1 cellular context compared by ENCODE assay signal in the genomic region with DNA sequence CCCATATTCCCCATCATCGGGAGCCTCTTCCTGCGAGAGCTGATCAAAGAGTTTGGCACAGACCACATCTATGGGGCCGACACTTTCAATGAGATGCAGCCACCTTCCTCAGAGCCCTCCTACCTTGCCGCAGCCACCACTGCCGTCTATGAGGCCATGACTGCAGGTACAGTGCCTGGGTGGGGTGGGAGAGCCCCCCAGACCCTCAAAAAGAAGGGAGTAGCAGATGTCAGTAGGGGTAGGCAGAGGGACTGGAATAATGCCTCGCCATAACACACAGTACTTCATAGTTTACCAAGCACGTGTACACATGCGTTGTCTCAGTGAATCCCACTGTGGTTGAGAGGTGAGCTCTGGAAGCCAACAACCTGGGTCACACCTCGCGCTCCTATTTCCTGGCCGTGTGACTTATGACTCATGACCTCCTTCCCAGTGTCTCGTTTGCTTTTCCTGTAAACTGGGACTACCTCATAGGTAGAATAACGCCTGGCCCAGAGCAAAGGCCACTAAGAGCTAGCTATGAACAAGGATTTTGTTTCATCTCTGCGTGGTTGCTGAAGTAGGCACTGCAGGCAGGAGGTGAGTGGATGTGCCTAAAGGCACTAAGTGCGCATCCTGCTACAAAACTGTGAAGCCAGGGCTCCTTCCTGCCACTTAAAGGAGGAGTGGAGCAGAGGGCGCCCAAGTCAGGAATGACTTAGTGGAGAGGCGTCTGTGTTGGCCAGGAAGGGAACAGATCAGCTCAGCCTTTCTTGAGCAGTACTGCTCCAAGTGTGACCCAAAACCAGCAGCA.
TF ChIP-seq lines count a peak whose summit lies in the region.

No MANE protein-coding gene starts in this region.

TF ChIP-seq in HepG2, 621 proteins besides CTCF, POLR2A, EP300 and RAD21 (continued from another document and continues in another):
- no peak for TF ChIP-seq SIN3B (IDR thresholded peaks at IDR 0.05; ENCODE audit: low read length)
- TF ChIP-seq, protein P1, sequence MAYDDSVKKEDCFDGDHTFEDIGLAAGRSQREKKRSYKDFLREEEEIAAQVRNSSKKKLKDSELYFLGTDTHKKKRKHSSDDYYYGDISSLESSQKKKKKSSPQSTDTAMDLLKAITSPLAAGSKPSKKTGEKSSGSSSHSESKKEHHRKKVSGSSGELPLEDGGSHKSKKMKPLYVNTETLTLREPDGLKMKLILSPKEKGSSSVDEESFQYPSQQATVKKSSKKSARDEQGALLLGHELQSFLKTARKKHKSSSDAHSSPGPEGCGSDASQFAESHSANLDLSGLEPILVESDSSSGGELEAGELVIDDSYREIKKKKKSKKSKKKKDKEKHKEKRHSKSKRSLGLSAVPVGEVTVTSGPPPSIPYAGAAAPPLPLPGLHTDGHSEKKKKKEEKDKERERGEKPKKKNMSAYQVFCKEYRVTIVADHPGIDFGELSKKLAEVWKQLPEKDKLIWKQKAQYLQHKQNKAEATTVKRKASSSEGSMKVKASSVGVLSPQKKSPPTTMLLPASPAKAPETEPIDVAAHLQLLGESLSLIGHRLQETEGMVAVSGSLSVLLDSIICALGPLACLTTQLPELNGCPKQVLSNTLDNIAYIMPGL (CRISPR knock-in tag; IDR thresholded peaks at IDR 0.05; ENCODE audit: borderline replicate concordance in 1 of 2, low read depth in 1 of 2), result peak; percentile 19 to 91; a peak in 1 of 4 replicates
- TF ChIP-seq ZNF253 (CRISPR knock-in tag; IDR thresholded peaks at IDR 0.05; ENCODE audit: borderline replicate concordance), result peak; percentile 87
- no peak for TF ChIP-seq U2AF1 (optimal IDR thresholded peaks at IDR 0.05; ENCODE audit: low read depth, low read length)
- no peak for TF ChIP-seq PTBP1 (IDR thresholded peaks at IDR 0.05; ENCODE audit: low read depth, low read length, poor library complexity, severe bottlenecking)
- TF ChIP-seq ARNTL (CRISPR knock-in tag; IDR thresholded peaks at IDR 0.05), result peak; percentile 87
- TF ChIP-seq RXRB (CRISPR knock-in tag; IDR thresholded peaks at IDR 0.05; ENCODE audit: borderline replicate concordance), result peak; percentile 94
- peak; percentile 81 for TF ChIP-seq ZFX (CRISPR knock-in tag; IDR thresholded peaks at IDR 0.05; ENCODE audit: low read depth)
- TF ChIP-seq ZNF10 (CRISPR knock-in tag; IDR thresholded peaks at IDR 0.05; ENCODE audit: borderline replicate concordance, low read depth), result no peak
- peak; percentile 94 for TF ChIP-seq MIER3 (CRISPR knock-in tag; IDR thresholded peaks at IDR 0.05; ENCODE audit: borderline replicate concordance)
- TF ChIP-seq SALL2 (CRISPR knock-in tag; IDR thresholded peaks at IDR 0.05), result no peak
- peak; percentile 87 for TF ChIP-seq ZC3H13 (CRISPR knock-in tag; IDR thresholded peaks at IDR 0.05)
- no peak for TF ChIP-seq AGO1 (IDR thresholded peaks at IDR 0.05; ENCODE audit: low read depth, low read length, poor library complexity, severe bottlenecking)
- no peak for TF ChIP-seq TOPORS (CRISPR knock-in tag; IDR thresholded peaks at IDR 0.05)
- TF ChIP-seq ADNP (CRISPR knock-in tag; IDR thresholded peaks at IDR 0.05), result no peak
- peak; percentile 40; the same call in 1 of the 2 replicates for TF ChIP-seq ZNF652 (CRISPR knock-in tag; IDR thresholded peaks at IDR 0.05; ENCODE audit: borderline replicate concordance, low read depth)
- peak; percentile 73 for TF ChIP-seq TEAD3 (CRISPR knock-in tag; optimal IDR thresholded peaks at IDR 0.05; ENCODE audit: borderline replicate concordance)
- no peak; the same call in 1 of the 2 replicates for TF ChIP-seq ZFP1 (CRISPR knock-in tag; IDR thresholded peaks at IDR 0.05)
- no peak for TF ChIP-seq STAT5B (CRISPR knock-in tag; IDR thresholded peaks at IDR 0.05)
- TF ChIP-seq BCL6 (CRISPR knock-in tag; IDR thresholded peaks at IDR 0.05), result 0 out of 2 replicates have a peak, but pooled peaks have one; percentile 26
- 0 out of 2 replicates have a peak, but pooled peaks have one; percentile 54 for TF ChIP-seq ZNF562 (CRISPR knock-in tag; IDR thresholded peaks at IDR 0.05; ENCODE audit: borderline replicate concordance)
- peak; percentile 53; the same call in 1 of the 2 replicates for TF ChIP-seq PHF20 (CRISPR knock-in tag; IDR thresholded peaks at IDR 0.05)
- TF ChIP-seq HDAC6 (IDR thresholded peaks at IDR 0.05; ENCODE audit: low read depth, low read length), result no peak
- TF ChIP-seq POGZ (CRISPR knock-in tag; IDR thresholded peaks at IDR 0.05), result 0 out of 2 replicates have a peak, but pooled peaks have one; percentile 32
- TF ChIP-seq YEATS4 (CRISPR knock-in tag; IDR thresholded peaks at IDR 0.05; ENCODE audit: borderline replicate concordance), result peak; percentile 73; the same call in 1 of the 2 replicates
- TF ChIP-seq ARHGAP35 (CRISPR knock-in tag; IDR thresholded peaks at IDR 0.05; ENCODE audit: borderline replicate concordance), result peak; percentile 39; the same call in 1 of the 2 replicates
- 0 out of 2 replicates have a peak, but pooled peaks have one; percentile 58 for TF ChIP-seq SNAPC2 (CRISPR knock-in tag; IDR thresholded peaks at IDR 0.05)
- TF ChIP-seq ZNF891 (CRISPR knock-in tag; IDR thresholded peaks at IDR 0.05), result no peak
- TF ChIP-seq, protein P2, sequence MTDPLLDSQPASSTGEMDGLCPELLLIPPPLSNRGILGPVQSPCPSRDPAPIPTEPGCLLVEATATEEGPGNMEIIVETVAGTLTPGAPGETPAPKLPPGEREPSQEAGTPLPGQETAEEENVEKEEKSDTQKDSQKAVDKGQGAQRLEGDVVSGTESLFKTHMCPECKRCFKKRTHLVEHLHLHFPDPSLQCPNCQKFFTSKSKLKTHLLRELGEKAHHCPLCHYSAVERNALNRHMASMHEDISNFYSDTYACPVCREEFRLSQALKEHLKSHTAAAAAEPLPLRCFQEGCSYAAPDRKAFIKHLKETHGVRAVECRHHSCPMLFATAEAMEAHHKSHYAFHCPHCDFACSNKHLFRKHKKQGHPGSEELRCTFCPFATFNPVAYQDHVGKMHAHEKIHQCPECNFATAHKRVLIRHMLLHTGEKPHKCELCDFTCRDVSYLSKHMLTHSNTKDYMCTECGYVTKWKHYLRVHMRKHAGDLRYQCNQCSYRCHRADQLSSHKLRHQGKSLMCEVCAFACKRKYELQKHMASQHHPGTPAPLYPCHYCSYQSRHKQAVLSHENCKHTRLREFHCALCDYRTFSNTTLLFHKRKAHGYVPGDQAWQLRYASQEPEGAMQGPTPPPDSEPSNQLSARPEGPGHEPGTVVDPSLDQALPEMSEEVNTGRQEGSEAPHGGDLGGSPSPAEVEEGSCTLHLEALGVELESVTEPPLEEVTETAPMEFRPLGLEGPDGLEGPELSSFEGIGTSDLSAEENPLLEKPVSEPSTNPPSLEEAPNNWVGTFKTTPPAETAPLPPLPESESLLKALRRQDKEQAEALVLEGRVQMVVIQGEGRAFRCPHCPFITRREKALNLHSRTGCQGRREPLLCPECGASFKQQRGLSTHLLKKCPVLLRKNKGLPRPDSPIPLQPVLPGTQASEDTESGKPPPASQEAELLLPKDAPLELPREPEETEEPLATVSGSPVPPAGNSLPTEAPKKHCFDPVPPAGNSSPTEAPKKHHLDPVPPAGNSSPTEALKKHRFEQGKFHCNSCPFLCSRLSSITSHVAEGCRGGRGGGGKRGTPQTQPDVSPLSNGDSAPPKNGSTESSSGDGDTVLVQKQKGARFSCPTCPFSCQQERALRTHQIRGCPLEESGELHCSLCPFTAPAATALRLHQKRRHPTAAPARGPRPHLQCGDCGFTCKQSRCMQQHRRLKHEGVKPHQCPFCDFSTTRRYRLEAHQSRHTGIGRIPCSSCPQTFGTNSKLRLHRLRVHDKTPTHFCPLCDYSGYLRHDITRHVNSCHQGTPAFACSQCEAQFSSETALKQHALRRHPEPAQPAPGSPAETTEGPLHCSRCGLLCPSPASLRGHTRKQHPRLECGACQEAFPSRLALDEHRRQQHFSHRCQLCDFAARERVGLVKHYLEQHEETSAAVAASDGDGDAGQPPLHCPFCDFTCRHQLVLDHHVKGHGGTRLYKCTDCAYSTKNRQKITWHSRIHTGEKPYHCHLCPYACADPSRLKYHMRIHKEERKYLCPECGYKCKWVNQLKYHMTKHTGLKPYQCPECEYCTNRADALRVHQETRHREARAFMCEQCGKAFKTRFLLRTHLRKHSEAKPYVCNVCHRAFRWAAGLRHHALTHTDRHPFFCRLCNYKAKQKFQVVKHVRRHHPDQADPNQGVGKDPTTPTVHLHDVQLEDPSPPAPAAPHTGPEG (CRISPR knock-in tag; IDR thresholded peaks at IDR 0.05), result peak; percentile 28; the same call in 1 of the 2 replicates
- TF ChIP-seq MAFG (CRISPR knock-in tag; IDR thresholded peaks at IDR 0.05), result no peak
- TF ChIP-seq, protein P3, sequence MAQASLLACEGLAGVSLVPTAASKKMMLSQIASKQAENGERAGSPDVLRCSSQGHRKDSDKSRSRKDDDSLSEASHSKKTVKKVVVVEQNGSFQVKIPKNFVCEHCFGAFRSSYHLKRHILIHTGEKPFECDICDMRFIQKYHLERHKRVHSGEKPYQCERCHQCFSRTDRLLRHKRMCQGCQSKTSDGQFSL (CRISPR knock-in tag; IDR thresholded peaks at IDR 0.05), result no peak
- TF ChIP-seq, protein P4, sequence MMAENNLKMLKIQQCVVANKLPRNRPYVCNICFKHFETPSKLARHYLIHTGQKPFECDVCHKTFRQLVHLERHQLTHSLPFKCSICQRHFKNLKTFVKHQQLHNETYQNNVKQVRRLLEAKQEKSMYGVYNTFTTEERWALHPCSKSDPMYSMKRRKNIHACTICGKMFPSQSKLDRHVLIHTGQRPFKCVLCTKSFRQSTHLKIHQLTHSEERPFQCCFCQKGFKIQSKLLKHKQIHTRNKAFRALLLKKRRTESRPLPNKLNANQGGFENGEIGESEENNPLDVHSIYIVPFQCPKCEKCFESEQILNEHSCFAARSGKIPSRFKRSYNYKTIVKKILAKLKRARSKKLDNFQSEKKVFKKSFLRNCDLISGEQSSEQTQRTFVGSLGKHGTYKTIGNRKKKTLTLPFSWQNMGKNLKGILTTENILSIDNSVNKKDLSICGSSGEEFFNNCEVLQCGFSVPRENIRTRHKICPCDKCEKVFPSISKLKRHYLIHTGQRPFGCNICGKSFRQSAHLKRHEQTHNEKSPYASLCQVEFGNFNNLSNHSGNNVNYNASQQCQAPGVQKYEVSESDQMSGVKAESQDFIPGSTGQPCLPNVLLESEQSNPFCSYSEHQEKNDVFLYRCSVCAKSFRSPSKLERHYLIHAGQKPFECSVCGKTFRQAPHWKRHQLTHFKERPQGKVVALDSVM (CRISPR knock-in tag; IDR thresholded peaks at IDR 0.05), result no peak
- TF ChIP-seq, protein P5, sequence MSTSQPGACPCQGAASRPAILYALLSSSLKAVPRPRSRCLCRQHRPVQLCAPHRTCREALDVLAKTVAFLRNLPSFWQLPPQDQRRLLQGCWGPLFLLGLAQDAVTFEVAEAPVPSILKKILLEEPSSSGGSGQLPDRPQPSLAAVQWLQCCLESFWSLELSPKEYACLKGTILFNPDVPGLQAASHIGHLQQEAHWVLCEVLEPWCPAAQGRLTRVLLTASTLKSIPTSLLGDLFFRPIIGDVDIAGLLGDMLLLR (CRISPR knock-in tag; IDR thresholded peaks at IDR 0.05), result peak; percentile 49; the same call in 1 of the 2 replicates
- TF ChIP-seq ZNF224 (CRISPR knock-in tag; IDR thresholded peaks at IDR 0.05), result no peak
- TF ChIP-seq, protein P6, sequence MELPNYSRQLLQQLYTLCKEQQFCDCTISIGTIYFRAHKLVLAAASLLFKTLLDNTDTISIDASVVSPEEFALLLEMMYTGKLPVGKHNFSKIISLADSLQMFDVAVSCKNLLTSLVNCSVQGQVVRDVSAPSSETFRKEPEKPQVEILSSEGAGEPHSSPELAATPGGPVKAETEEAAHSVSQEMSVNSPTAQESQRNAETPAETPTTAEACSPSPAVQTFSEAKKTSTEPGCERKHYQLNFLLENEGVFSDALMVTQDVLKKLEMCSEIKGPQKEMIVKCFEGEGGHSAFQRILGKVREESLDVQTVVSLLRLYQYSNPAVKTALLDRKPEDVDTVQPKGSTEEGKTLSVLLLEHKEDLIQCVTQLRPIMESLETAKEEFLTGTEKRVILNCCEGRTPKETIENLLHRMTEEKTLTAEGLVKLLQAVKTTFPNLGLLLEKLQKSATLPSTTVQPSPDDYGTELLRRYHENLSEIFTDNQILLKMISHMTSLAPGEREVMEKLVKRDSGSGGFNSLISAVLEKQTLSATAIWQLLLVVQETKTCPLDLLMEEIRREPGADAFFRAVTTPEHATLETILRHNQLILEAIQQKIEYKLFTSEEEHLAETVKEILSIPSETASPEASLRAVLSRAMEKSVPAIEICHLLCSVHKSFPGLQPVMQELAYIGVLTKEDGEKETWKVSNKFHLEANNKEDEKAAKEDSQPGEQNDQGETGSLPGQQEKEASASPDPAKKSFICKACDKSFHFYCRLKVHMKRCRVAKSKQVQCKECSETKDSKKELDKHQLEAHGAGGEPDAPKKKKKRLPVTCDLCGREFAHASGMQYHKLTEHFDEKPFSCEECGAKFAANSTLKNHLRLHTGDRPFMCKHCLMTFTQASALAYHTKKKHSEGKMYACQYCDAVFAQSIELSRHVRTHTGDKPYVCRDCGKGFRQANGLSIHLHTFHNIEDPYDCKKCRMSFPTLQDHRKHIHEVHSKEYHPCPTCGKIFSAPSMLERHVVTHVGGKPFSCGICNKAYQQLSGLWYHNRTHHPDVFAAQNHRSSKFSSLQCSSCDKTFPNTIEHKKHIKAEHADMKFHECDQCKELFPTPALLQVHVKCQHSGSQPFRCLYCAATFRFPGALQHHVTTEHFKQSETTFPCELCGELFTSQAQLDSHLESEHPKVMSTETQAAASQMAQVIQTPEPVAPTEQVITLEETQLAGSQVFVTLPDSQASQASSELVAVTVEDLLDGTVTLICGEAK (IDR thresholded peaks at IDR 0.05), result no peak
- TF ChIP-seq, protein P6 (CRISPR knock-in tag; IDR thresholded peaks at IDR 0.05), result peak; percentile 93; the same call in 1 of the 2 replicates
- TF ChIP-seq SNAI1 (CRISPR knock-in tag; IDR thresholded peaks at IDR 0.05; ENCODE audit: borderline replicate concordance), result 0 out of 2 replicates have a peak, but pooled peaks have one; percentile 5
- TF ChIP-seq KDM6A (CRISPR knock-in tag; IDR thresholded peaks at IDR 0.05; ENCODE audit: low read depth), result peak; percentile 75; the same call in 1 of the 2 replicates
